ENCODE assay signal across 8 cellular contexts in the genomic region with DNA sequence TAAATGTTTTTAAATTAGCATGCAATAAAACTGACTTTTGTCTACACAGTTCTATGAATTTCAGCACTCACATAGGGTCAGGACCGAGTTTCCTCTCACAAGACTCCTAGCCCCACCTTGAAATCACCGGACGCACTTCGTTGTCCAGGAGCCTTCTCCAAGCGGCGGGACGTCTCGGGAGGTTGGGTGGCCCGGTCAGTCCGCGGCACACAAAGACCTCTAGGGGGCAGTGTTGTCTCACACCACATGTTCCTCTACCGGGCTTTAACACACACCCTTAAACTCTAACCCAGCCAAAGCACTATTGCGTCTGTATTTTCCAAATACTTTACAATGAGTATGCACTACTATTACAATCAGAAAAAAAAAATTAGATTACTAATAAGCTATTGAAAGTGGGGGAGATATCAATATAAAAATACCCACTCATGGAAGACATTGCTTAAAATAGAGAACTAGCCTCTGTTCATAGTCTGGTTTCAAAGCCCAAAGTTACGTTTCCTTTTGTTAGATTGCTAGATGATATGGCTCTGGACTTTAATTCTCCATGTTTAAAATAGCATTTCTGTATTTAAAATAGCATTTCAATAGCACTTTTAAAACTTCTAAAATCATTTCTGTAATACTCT. TPM values are rescaled to one million over a fixed set of nuclear protein-coding genes. Genes with fewer than 3 reads are reported as not detected.
DNase-seq lines count a peak whose midpoint lies in the region; ATAC-seq, FAIRE-seq and TF ChIP-seq lines count a peak whose summit lies in the region.
"Not testable (repeated sequence)": the region's sequence is repeated elsewhere in the genome, so short reads cannot be mapped to it uniquely, and the experiment has no call there.

No MANE protein-coding gene starts in this region.

- H3K4me3 Mint-ChIP-seq in activated CD8-positive, alpha-beta memory T cell treated with anti-CD3 and anti-CD28 coated beads, Interleukin-2, amount 10 ng/mL, durations not matched to agents 7 days and 5 days = not testable (repeated sequence)

- H3K79me2 ChIP-seq in HepG2 (ENCODE audit: insufficient read depth, low read length) = not testable (repeated sequence)

- in situ Hi-C loops in HepG2 (cut with HindIII; ENCODE audit: extremely low pct_ligation_motif_present, low pct_unique_long_range_greater_than_20kb) = not testable (repeated sequence)

- not testable (repeated sequence) for H2AFZ ChIP-seq in HepG2 (ENCODE audit: low read length)

- CTCF ChIA-PET in activated CD8-positive, alpha-beta memory T cell treated with anti-CD3 and anti-CD28 coated beads, Interleukin-2, amount 10 ng/mL, durations not matched to agents 7 days and 5 days (lab: Charles Lee) = interaction anchor here (0.8 to 1.0 kb wide), 3 partner anchors 147 to 151 kb away, joined by 3 to 4 read pairs (median 3); no protein-coding TSS in a partner anchor
- CTCF ChIA-PET in HepG2 (lab: Yijun Ruan, JAX; ENCODE audit: low intra/inter-chr PET ratio, low total read pairs) = interaction anchor here (1.3 kb wide), 1 partner anchor 149 kb away, joined by 4 read pairs; no protein-coding TSS in a partner anchor

- DNase-seq in AG08395 (ENCODE audit: low spot score) = peak; percentile 3
- peak; percentile 61 for DNase-seq in NT2/D1 (ENCODE audit: low read depth, low spot score)
- DNase-seq in activated CD8-positive, alpha-beta memory T cell treated with anti-CD3 and anti-CD28 coated beads, Interleukin-2, amount 10 ng/mL, durations not matched to agents 7 days and 5 days = peak; percentile 72
- peak; percentile 50 for DNase-seq in effector CD4-positive, alpha-beta T cell
- DNase-seq in HepG2 (ENCODE audit: low spot score) = peak; percentile 34
- DNase-seq in stimulated activated CD4-positive, alpha-beta T cell treated with anti-CD3 and anti-CD28 coated beads, Interleukin-1b, Interleukin-23, amount 100 ng/mL, for 4 hours (ENCODE audit: low read depth in 2 of 2) = peak; percentile 30 to 47

- not testable (repeated sequence) for H3K9ac ChIP-seq in NT2/D1 (ENCODE audit: insufficient read length, low read depth); HepG2 (ENCODE audit: insufficient read depth, low read depth, low read length)

- not testable (repeated sequence) for BruUV-seq in HepG2 (replicated peaks; lab: Mats Ljungman, UMichigan)

- H3K27me3 ChIP-seq in NT2/D1 (ENCODE audit: insufficient read depth, insufficient read length); HepG2 (ENCODE audit: control insufficient read depth in 1 of 2, insufficient read depth in 2 of 2, low read length in 2 of 2): not testable (repeated sequence)

- H3K27ac ChIP-seq in HepG2 (ENCODE audit: extremely low read length, insufficient read depth, low read length) = not testable (repeated sequence)

- not testable (repeated sequence) for H3K27ac Mint-ChIP-seq in activated CD8-positive, alpha-beta memory T cell treated with anti-CD3 and anti-CD28 coated beads, Interleukin-2, amount 10 ng/mL, durations not matched to agents 7 days and 5 days

- H3K27me3 Mint-ChIP-seq in activated CD8-positive, alpha-beta memory T cell treated with anti-CD3 and anti-CD28 coated beads, Interleukin-2, amount 10 ng/mL, durations not matched to agents 7 days and 5 days = not testable (repeated sequence)

- not testable (repeated sequence) for H3K4me3 ChIP-seq in NT2/D1 (ENCODE audit: insufficient read length, low read depth); HepG2 (replicated peaks in 1 of 3; ENCODE audit: insufficient read depth in 1 of 3, low read depth in 2 of 3, low read length in 3 of 3)

- not testable (repeated sequence) for H3K9me3 Mint-ChIP-seq in activated CD8-positive, alpha-beta memory T cell treated with anti-CD3 and anti-CD28 coated beads, Interleukin-2, amount 10 ng/mL, durations not matched to agents 7 days and 5 days (ENCODE audit: low read depth)

- not testable (repeated sequence) for H3K36me3 ChIP-seq in NT2/D1 (ENCODE audit: insufficient read depth, insufficient read length, low read length); HepG2 (replicated peaks in 1 of 2; ENCODE audit: control insufficient read depth in 1 of 2, insufficient read depth in 2 of 2, low read length in 2 of 2)

- intact Hi-C loops in HepG2 (cut with micrococcal nuclease; ENCODE audit: unreplicated experiment) = not testable (repeated sequence)

- not testable (repeated sequence) for H3K9me3 ChIP-seq in NT2/D1 (ENCODE audit: insufficient read depth, low read length); HepG2 (ENCODE audit: low read length)

- 50% methylated on average over 14 of the region's 14 CpGs for WGBS in HepG2 (ENCODE audit: low lambda C conversion rate)

- TF ChIP-seq EP300 in HepG2 (IDR thresholded peaks at IDR 0.05; ENCODE audit: low read depth in 2 of 2, low read length in 2 of 2); HepG2 (CRISPR knock-in tag; IDR thresholded peaks at IDR 0.05; ENCODE audit: borderline replicate concordance): not testable (repeated sequence)

- ATAC-seq in GM19035 (IDR thresholded peaks at IDR 0.05; ENCODE audit: unreplicated experiment) (peak; percentile 95), HG03097 (IDR thresholded peaks at IDR 0.05; ENCODE audit: low FRiP score, unreplicated experiment) (peak; percentile 77), HepG2 (peak; percentile 96)
- ATAC-seq in activated CD8-positive, alpha-beta memory T cell treated with anti-CD3 and anti-CD28 coated beads, Interleukin-2, amount 10 ng/mL, durations not matched to agents 7 days and 5 days = peak; percentile 94

- TF ChIP-seq POLR2A in HepG2 (IDR thresholded peaks at IDR 0.05; ENCODE audit: insufficient read depth in 1 of 2, low read depth in 2 of 2, low read length in 2 of 2) = not testable (repeated sequence)

- H3K4me1 ChIP-seq in NT2/D1 (ENCODE audit: insufficient read depth, insufficient read length); HepG2 (ENCODE audit: insufficient read depth, low read length): not testable (repeated sequence)

- not testable (repeated sequence) for H4K20me1 ChIP-seq in HepG2 (ENCODE audit: insufficient read depth, low read length)

- TF ChIP-seq CTCF in HepG2 (CRISPR knock-in tag; IDR thresholded peaks at IDR 0.05) = peak; percentile 62

- FAIRE-seq in HepG2 (lab: Jason Lieb, UNC) = not testable (repeated sequence)

- not testable (repeated sequence) for H3K36me3 Mint-ChIP-seq in activated CD8-positive, alpha-beta memory T cell treated with anti-CD3 and anti-CD28 coated beads, Interleukin-2, amount 10 ng/mL, durations not matched to agents 7 days and 5 days

- H3K4me1 Mint-ChIP-seq in activated CD8-positive, alpha-beta memory T cell treated with anti-CD3 and anti-CD28 coated beads, Interleukin-2, amount 10 ng/mL, durations not matched to agents 7 days and 5 days = not testable (repeated sequence)

- POLR2A ChIA-PET in HepG2 (lab: Yijun Ruan, JAX) = not testable (repeated sequence)

- 0 out of 2 replicates have a peak, but pooled peaks have one; percentile 12 for TF ChIP-seq RAD21 in HepG2 (CRISPR knock-in tag; IDR thresholded peaks at IDR 0.05)

- not testable (repeated sequence) for H3K4me2 ChIP-seq in HepG2 (ENCODE audit: low read depth, low read length)

TF ChIP-seq in HepG2, 621 proteins besides CTCF, POLR2A, EP300 and RAD21:
- TF ChIP-seq SMC3 (IDR thresholded peaks at IDR 0.05; ENCODE audit: low read length) (0 out of 2 replicates have a peak, but pooled peaks have one; percentile 3), STAG1 (CRISPR knock-in tag; IDR thresholded peaks at IDR 0.05) (peak; percentile 53)
- TF ChIP-seq, protein P1, sequence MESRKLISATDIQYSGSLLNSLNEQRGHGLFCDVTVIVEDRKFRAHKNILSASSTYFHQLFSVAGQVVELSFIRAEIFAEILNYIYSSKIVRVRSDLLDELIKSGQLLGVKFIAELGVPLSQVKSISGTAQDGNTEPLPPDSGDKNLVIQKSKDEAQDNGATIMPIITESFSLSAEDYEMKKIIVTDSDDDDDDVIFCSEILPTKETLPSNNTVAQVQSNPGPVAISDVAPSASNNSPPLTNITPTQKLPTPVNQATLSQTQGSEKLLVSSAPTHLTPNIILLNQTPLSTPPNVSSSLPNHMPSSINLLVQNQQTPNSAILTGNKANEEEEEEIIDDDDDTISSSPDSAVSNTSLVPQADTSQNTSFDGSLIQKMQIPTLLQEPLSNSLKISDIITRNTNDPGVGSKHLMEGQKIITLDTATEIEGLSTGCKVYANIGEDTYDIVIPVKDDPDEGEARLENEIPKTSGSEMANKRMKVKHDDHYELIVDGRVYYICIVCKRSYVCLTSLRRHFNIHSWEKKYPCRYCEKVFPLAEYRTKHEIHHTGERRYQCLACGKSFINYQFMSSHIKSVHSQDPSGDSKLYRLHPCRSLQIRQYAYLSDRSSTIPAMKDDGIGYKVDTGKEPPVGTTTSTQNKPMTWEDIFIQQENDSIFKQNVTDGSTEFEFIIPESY (CRISPR knock-in tag; IDR thresholded peaks at IDR 0.05) = peak; percentile 80
TF ChIP-seq in HepG2: peak in this region for 3; not testable (repeated sequence) for 618.

RNA-seq across cellular contexts. Expression of gene NUTM2E, which starts 47.1 kb away (rescaled TPM):
- total RNA-seq in activated CD8-positive, alpha-beta memory T cell treated with anti-CD3 and anti-CD28 coated beads, Interleukin-2, amount 10 ng/mL, durations not matched to agents 7 days and 5 days = under 1 TPM in 1 of 2 experiments, not detected in 1; 0.28 TPM
- total RNA-seq in HepG2 (2016; rRNA removed; fragmentation: Illumina TruSeq; extraction: Trizol) = 0.07 TPM in 1 of 2 replicates, not detected in the other
- not detected in 2 replicates for total RNA-seq in HepG2 (2016; cell fraction: cytosol; rRNA removed; fragmentation: Illumina TruSeq; extraction: Trizol; ENCODE audit: low read depth)
- total RNA-seq in HepG2 (2016; cell fraction: insoluble cytoplasmic fraction; rRNA removed; fragmentation: Illumina TruSeq; extraction: Trizol) = 0.04 TPM in 1 of 2 replicates, not detected in the other
- total RNA-seq in HepG2 (2016; cell fraction: membrane; rRNA removed; fragmentation: Illumina TruSeq; extraction: Trizol) = not detected in 2 replicates
- total RNA-seq in HepG2 (2016; cell fraction: nucleus; rRNA removed; fragmentation: Illumina TruSeq; extraction: Trizol) = not detected in 2 replicates
- polyA plus RNA-seq in HepG2 (2011; rRNA removed) = not detected in 2 replicates
- polyA plus RNA-seq in HepG2 (2011; cell fraction: cytosol; rRNA removed) = 0.01 and 0.03 TPM in 2 replicates
- polyA plus RNA-seq in HepG2 (2011; cell fraction: nucleus; rRNA removed) = not detected in 2 replicates
- 0.11 TPM in 1 of 2 replicates, not detected in the other for polyA plus RNA-seq in HepG2 (2012)
- not detected in 2 replicates for polyA plus RNA-seq in HepG2 (2016; cell fraction: cytosol; fragmentation: Illumina TruSeq; extraction: Trizol; ENCODE audit: low read depth)
- not detected in 2 replicates for polyA plus RNA-seq in HepG2 (2016; cell fraction: insoluble cytoplasmic fraction; fragmentation: Illumina TruSeq; extraction: Trizol; ENCODE audit: low read depth)
- polyA plus RNA-seq in HepG2 (2016; cell fraction: membrane; fragmentation: Illumina TruSeq; extraction: Trizol; ENCODE audit: low read depth) = not detected in 2 replicates
- polyA plus RNA-seq in HepG2 (2016; cell fraction: nucleus; fragmentation: Illumina TruSeq; extraction: Trizol; ENCODE audit: insufficient read depth, low read depth) = not detected in 2 replicates
- polyA minus RNA-seq in HepG2 (2011; rRNA and poly(A)+ RNA removed; ENCODE audit: low replicate concordance) = 0.10 and 0.82 TPM in 2 replicates
- not detected in 2 replicates for polyA minus RNA-seq in HepG2 (2011; cell fraction: cytosol; rRNA and poly(A)+ RNA removed)
- polyA minus RNA-seq in HepG2 (2011; cell fraction: nucleus; rRNA and poly(A)+ RNA removed) = not detected in 2 replicates

Comparison
In these comparisons a context has a peak if more than half of its experiments do, and no peak if none do; other contexts are left out.
1. DNase-seq: peak in every context shown above with its lines; median percentile 72 in activated CD8-positive, alpha-beta memory T cell treated with anti-CD3 and anti-CD28 coated beads, Interleukin-2, amount 10 ng/mL, durations not matched to agents 7 days and 5 days; 61 in NT2/D1; 50 in effector CD4-positive, alpha-beta T cell; 38 in stimulated activated CD4-positive, alpha-beta T cell treated with anti-CD3 and anti-CD28 coated beads, Interleukin-1b, Interleukin-23, amount 100 ng/mL, for 4 hours; 34 in HepG2; 3 in AG08395.